8 cellular contexts compared by ENCODE assay signal in genomic region chr3:176872771-176873209, GRCh38.
DNase-seq lines count a peak whose midpoint lies in the region; FAIRE-seq and TF ChIP-seq lines count a peak whose summit lies in the region.

No MANE protein-coding gene starts in this region.

- no peak for TF ChIP-seq POLR2A in GM12891 (IDR thresholded peaks at IDR 0.05; ENCODE audit: low read depth, low read length)

- H3K36me3 ChIP-seq in H7 (replicated peaks; ENCODE audit: control insufficient read depth, insufficient read depth, low read length), result no peaks in the 10 kb centered on the region; the same call in 1 of the 2 replicates

- H3K27me3 ChIP-seq in H7 (ENCODE audit: control insufficient read depth, insufficient read depth, low read length), result no peaks in the 10 kb centered on the region

- DNase-seq in GM12891 (ENCODE audit: insufficient read length, low spot score) (peak; percentile 2), H7 (peak; percentile 27), LHCN-M2 (ENCODE audit: low read depth) (peak; percentile 25), T follicular helper cell (ENCODE audit: low read depth) (peak; percentile 23), astrocyte of the hippocampus (ENCODE audit: low read depth, low spot score) (peak; percentile 68), islet precursor cell (peak; percentile 79), GOT3 (lab: John Stamatoyannopoulos, UW) (no peak)
- DNase-seq in stimulated activated CD4-positive, alpha-beta T cell treated with anti-CD3 and anti-CD28 coated beads, Interleukin-2, amount 100 ng/mL, for 24 hours, result peak; percentile 55 to 59

- no peak overlapping the region for H3K4me3 ChIP-seq in H7 (ENCODE audit: insufficient read depth, low read depth, low read length)

- FAIRE-seq in GM12891 (lab: Jason Lieb, UNC), result peak; percentile 93

TF ChIP-seq in GM12891, 5 proteins besides CTCF, POLR2A, EP300 and RAD21:
- TF ChIP-seq POU2F2 (IDR thresholded peaks at IDR 0.05; ENCODE audit: low read depth, low read length) (no peak), PAX5 (IDR thresholded peaks at IDR 0.05; ENCODE audit: insufficient read depth, low read length, severe bottlenecking) (no peak), POLR2AphosphoS5 (IDR thresholded peaks at IDR 0.05; ENCODE audit: low read depth, low read length) (no peak), TAF1 (IDR thresholded peaks at IDR 0.05; ENCODE audit: low read depth, low read length) (no peak), SPI1 (IDR thresholded peaks at IDR 0.05; ENCODE audit: low read depth, low read length) (no peak)
